ENCODE assay signal across 1 cellular context in genomic region chr6:27295301-27296079, GRCh38.
TF ChIP-seq lines count a peak whose summit lies in the region.

No MANE protein-coding gene starts in this region.

TF ChIP-seq in HepG2, 621 proteins besides CTCF, POLR2A, EP300 and RAD21 (continued from another document and continues in another):
- TF ChIP-seq, protein P1, sequence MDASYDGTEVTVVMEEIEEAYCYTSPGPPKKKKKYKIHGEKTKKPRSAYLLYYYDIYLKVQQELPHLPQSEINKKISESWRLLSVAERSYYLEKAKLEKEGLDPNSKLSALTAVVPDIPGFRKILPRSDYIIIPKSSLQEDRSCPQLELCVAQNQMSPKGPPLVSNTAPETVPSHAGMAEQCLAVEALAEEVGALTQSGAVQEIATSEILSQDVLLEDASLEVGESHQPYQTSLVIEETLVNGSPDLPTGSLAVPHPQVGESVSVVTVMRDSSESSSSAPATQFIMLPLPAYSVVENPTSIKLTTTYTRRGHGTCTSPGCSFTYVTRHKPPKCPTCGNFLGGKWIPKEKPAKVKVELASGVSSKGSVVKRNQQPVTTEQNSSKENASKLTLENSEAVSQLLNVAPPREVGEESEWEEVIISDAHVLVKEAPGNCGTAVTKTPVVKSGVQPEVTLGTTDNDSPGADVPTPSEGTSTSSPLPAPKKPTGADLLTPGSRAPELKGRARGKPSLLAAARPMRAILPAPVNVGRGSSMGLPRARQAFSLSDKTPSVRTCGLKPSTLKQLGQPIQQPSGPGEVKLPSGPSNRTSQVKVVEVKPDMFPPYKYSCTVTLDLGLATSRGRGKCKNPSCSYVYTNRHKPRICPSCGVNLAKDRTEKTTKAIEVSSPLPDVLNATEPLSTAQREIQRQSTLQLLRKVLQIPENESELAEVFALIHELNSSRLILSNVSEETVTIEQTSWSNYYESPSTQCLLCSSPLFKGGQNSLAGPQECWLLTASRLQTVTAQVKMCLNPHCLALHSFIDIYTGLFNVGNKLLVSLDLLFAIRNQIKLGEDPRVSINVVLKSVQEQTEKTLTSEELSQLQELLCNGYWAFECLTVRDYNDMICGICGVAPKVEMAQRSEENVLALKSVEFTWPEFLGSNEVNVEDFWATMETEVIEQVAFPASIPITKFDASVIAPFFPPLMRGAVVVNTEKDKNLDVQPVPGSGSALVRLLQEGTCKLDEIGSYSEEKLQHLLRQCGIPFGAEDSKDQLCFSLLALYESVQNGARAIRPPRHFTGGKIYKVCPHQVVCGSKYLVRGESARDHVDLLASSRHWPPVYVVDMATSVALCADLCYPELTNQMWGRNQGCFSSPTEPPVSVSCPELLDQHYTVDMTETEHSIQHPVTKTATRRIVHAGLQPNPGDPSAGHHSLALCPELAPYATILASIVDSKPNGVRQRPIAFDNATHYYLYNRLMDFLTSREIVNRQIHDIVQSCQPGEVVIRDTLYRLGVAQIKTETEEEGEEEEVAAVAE (CRISPR knock-in tag; IDR thresholded peaks at IDR 0.05; ENCODE audit: borderline replicate concordance) = no peak
- TF ChIP-seq ZBTB37 (CRISPR knock-in tag; IDR thresholded peaks at IDR 0.05) (no peak), TP53 (CRISPR knock-in tag; conservative IDR thresholded peaks at IDR 0.05) (peak; percentile 81; the same call in 1 of the 2 replicates), PLSCR1 (CRISPR knock-in tag; IDR thresholded peaks at IDR 0.05; ENCODE audit: borderline replicate concordance) (no peak), BRCA1 (CRISPR knock-in tag; IDR thresholded peaks at IDR 0.05) (no peak), RXRB (CRISPR knock-in tag; IDR thresholded peaks at IDR 0.05; ENCODE audit: borderline replicate concordance) (peak; percentile 37; the same call in 1 of the 2 replicates), SKI (IDR thresholded peaks at IDR 0.05; ENCODE audit: partially characterized antibody) (no peak), MZF1 (CRISPR knock-in tag; IDR thresholded peaks at IDR 0.05; ENCODE audit: borderline replicate concordance) (no peak), ZNF501 (CRISPR knock-in tag; IDR thresholded peaks at IDR 0.05) (no peak), ZNF296 (CRISPR knock-in tag; conservative IDR thresholded peaks at IDR 0.05) (no peak), ZNF33A (CRISPR knock-in tag; IDR thresholded peaks at IDR 0.05; ENCODE audit: borderline replicate concordance) (no peak), ZNF503 (CRISPR knock-in tag; IDR thresholded peaks at IDR 0.05) (no peak), ZNF274 (CRISPR knock-in tag; IDR thresholded peaks at IDR 0.05) (no peak), HNF1A (IDR thresholded peaks at IDR 0.05; ENCODE audit: low read depth) (no peak), HNF1A (CRISPR knock-in tag; IDR thresholded peaks at IDR 0.05; ENCODE audit: borderline replicate concordance) (no peak), TIGD3 (CRISPR knock-in tag; IDR thresholded peaks at IDR 0.05; ENCODE audit: borderline replicate concordance) (no peak), TSC22D2 (CRISPR knock-in tag; IDR thresholded peaks at IDR 0.05; ENCODE audit: borderline replicate concordance) (no peak), XRCC5 (optimal IDR thresholded peaks at IDR 0.05; ENCODE audit: low read length) (no peak), NAIF1 (CRISPR knock-in tag; IDR thresholded peaks at IDR 0.05; ENCODE audit: borderline replicate concordance) (no peak), NRL (CRISPR knock-in tag; IDR thresholded peaks at IDR 0.05; ENCODE audit: borderline replicate concordance) (no peak), TCF7 (IDR thresholded peaks at IDR 0.05; ENCODE audit: low read depth) (no peak), ESRRA (CRISPR knock-in tag; IDR thresholded peaks at IDR 0.05; ENCODE audit: low read depth) (no peak), ZNF777 (CRISPR knock-in tag; IDR thresholded peaks at IDR 0.05) (0 out of 2 replicates have a peak, but pooled peaks have one; percentile 21), SIX1 (CRISPR knock-in tag; IDR thresholded peaks at IDR 0.05; ENCODE audit: borderline replicate concordance) (no peak; the same call in 1 of the 2 replicates), ZFP36L1 (CRISPR knock-in tag; IDR thresholded peaks at IDR 0.05) (no peak)
- TF ChIP-seq, protein P2, sequence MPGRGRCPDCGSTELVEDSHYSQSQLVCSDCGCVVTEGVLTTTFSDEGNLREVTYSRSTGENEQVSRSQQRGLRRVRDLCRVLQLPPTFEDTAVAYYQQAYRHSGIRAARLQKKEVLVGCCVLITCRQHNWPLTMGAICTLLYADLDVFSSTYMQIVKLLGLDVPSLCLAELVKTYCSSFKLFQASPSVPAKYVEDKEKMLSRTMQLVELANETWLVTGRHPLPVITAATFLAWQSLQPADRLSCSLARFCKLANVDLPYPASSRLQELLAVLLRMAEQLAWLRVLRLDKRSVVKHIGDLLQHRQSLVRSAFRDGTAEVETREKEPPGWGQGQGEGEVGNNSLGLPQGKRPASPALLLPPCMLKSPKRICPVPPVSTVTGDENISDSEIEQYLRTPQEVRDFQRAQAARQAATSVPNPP (CRISPR knock-in tag; IDR thresholded peaks at IDR 0.05) = no peak
- TF ChIP-seq, protein P3, sequence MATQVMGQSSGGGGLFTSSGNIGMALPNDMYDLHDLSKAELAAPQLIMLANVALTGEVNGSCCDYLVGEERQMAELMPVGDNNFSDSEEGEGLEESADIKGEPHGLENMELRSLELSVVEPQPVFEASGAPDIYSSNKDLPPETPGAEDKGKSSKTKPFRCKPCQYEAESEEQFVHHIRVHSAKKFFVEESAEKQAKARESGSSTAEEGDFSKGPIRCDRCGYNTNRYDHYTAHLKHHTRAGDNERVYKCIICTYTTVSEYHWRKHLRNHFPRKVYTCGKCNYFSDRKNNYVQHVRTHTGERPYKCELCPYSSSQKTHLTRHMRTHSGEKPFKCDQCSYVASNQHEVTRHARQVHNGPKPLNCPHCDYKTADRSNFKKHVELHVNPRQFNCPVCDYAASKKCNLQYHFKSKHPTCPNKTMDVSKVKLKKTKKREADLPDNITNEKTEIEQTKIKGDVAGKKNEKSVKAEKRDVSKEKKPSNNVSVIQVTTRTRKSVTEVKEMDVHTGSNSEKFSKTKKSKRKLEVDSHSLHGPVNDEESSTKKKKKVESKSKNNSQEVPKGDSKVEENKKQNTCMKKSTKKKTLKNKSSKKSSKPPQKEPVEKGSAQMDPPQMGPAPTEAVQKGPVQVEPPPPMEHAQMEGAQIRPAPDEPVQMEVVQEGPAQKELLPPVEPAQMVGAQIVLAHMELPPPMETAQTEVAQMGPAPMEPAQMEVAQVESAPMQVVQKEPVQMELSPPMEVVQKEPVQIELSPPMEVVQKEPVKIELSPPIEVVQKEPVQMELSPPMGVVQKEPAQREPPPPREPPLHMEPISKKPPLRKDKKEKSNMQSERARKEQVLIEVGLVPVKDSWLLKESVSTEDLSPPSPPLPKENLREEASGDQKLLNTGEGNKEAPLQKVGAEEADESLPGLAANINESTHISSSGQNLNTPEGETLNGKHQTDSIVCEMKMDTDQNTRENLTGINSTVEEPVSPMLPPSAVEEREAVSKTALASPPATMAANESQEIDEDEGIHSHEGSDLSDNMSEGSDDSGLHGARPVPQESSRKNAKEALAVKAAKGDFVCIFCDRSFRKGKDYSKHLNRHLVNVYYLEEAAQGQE (IDR thresholded peaks at IDR 0.05; ENCODE audit: borderline replicate concordance in 1 of 2, low read depth in 1 of 2, low read length in 2 of 2) = no peak
- TF ChIP-seq, protein P4, sequence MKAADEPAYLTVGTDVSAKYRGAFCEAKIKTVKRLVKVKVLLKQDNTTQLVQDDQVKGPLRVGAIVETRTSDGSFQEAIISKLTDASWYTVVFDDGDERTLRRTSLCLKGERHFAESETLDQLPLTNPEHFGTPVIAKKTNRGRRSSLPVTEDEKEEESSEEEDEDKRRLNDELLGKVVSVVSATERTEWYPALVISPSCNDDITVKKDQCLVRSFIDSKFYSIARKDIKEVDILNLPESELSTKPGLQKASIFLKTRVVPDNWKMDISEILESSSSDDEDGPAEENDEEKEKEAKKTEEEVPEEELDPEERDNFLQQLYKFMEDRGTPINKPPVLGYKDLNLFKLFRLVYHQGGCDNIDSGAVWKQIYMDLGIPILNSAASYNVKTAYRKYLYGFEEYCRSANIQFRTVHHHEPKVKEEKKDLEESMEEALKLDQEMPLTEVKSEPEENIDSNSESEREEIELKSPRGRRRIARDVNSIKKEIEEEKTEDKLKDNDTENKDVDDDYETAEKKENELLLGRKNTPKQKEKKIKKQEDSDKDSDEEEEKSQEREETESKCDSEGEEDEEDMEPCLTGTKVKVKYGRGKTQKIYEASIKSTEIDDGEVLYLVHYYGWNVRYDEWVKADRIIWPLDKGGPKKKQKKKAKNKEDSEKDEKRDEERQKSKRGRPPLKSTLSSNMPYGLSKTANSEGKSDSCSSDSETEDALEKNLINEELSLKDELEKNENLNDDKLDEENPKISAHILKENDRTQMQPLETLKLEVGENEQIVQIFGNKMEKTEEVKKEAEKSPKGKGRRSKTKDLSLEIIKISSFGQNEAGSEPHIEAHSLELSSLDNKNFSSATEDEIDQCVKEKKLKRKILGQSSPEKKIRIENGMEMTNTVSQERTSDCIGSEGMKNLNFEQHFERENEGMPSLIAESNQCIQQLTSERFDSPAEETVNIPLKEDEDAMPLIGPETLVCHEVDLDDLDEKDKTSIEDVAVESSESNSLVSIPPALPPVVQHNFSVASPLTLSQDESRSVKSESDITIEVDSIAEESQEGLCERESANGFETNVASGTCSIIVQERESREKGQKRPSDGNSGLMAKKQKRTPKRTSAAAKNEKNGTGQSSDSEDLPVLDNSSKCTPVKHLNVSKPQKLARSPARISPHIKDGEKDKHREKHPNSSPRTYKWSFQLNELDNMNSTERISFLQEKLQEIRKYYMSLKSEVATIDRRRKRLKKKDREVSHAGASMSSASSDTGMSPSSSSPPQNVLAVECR (CRISPR knock-in tag; IDR thresholded peaks at IDR 0.05; ENCODE audit: borderline replicate concordance) = no peak
- TF ChIP-seq, protein P5, sequence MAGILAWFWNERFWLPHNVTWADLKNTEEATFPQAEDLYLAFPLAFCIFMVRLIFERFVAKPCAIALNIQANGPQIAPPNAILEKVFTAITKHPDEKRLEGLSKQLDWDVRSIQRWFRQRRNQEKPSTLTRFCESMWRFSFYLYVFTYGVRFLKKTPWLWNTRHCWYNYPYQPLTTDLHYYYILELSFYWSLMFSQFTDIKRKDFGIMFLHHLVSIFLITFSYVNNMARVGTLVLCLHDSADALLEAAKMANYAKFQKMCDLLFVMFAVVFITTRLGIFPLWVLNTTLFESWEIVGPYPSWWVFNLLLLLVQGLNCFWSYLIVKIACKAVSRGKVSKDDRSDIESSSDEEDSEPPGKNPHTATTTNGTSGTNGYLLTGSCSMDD (CRISPR knock-in tag; IDR thresholded peaks at IDR 0.05) = no peak
